In the genomic region with DNA sequence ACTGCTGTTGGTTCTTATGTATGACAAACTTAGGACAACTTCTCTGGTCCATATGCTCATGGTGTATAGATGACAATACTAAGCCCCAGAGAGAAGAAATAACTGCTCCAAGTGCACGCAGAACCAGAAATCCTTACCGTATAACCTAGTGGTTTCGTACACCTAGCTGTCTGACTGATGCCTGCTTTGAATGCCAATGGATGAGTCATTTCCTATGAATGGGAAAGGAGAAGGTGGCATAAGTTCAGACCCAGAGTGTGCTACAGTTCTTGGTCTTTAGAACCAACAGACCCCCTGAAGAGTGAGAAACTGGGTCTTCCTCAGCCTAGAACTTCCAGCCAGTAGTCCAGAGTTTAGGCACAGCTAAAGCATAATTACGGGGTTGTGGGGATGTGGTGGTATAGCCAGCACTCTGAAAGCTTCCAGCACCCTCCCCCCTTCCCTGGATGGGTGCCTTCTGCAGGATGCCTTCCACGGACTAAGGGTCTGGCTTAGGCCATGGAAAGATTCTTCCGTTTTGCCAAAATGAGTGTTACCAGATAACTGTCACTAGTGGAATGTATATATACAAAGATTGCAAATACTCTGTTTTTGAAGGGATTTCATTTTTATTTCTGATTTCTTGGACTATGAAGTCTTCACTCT, we compare ENCODE assay signal across 15 cellular contexts.
DNase-seq lines count a peak whose midpoint lies in the region; ATAC-seq and TF ChIP-seq lines count a peak whose summit lies in the region.
"Had no signal": no experiment of that assay in that cellular context is flagged by ENCODE, and none has a peak within 500 bp of the region (broad histone marks: within the 10 kb centered on the region; RNA-seq: fewer than 3 reads in every experiment).

No MANE protein-coding gene starts in this region.

- intact Hi-C loops in mammary epithelial cell (cut with micrococcal nuclease) = no loop called here
- intact Hi-C loops in lower lobe of right lung (cut with DNase I) = no loop called here

- WGBS in mammary epithelial cell (ENCODE audit: low coverage, missing lambda C conversion rate) = 28% methylated on average over 4 of the region's 6 CpGs

- in situ Hi-C loops in mammary epithelial cell (cut with MboI; ENCODE audit: low sequenced_read_pairs in 2 of 2) = no loop called here

- TF ChIP-seq CTCF in mammary epithelial cell (conservative IDR thresholded peaks at IDR 0.05 in 1 of 2, IDR thresholded peaks at IDR 0.05 in 1 of 2; ENCODE audit: extremely low read depth in 1 of 2, insufficient read depth in 1 of 2, low read depth in 1 of 2, low read length in 2 of 2) (no peak), lower lobe of right lung (IDR thresholded peaks at IDR 0.05) (no peak)

- H3K9me3 ChIP-seq in mammary epithelial cell (replicated peaks; ENCODE audit: insufficient read depth, low read length) (no peaks in the 10 kb centered on the region), lower lobe of right lung (no peaks in the 10 kb centered on the region), MG63 (no peaks in the 10 kb centered on the region)
- H3K9me3 ChIP-seq: body of pancreas, gastrocnemius medialis had no signal

- H3K4me3 ChIP-seq in mammary epithelial cell (replicated peaks in 1 of 3; ENCODE audit: insufficient read depth in 1 of 3, low read depth in 2 of 3, low read length in 3 of 3) = no peak overlapping the region
- H3K4me3 ChIP-seq in lower lobe of right lung = no peak overlapping the region
- H3K4me3 ChIP-seq in MG63 = no peak overlapping the region
- H3K4me3 ChIP-seq: body of pancreas, gastrocnemius medialis, SK-N-MC, skin epidermis had no signal

- peak overlapping the region; percentile 57 for H3K4me2 ChIP-seq in mammary epithelial cell (ENCODE audit: insufficient read depth, low read depth, low read length)

- no peak for TF ChIP-seq RAD21 in Ishikawa (IDR thresholded peaks at IDR 0.05; ENCODE audit: low read depth)

- no peaks in the 10 kb centered on the region for H4K20me1 ChIP-seq in mammary epithelial cell (ENCODE audit: insufficient read depth, low read length)

- H3K36me3 ChIP-seq in mammary epithelial cell (ENCODE audit: insufficient read depth, low read length) (no peaks in the 10 kb centered on the region), lower lobe of right lung (no peaks in the 10 kb centered on the region), MG63 (no peaks in the 10 kb centered on the region)
- H3K36me3 ChIP-seq: gastrocnemius medialis had no signal

- no peaks in the 10 kb centered on the region for H3K27me3 ChIP-seq in mammary epithelial cell (ENCODE audit: insufficient read depth, low read length)
- H3K27me3 ChIP-seq in lower lobe of right lung (ENCODE audit: low read depth) = no peaks in the 10 kb centered on the region
- H3K27me3 ChIP-seq in MG63 = no peaks in the 10 kb centered on the region
- H3K27me3 ChIP-seq: body of pancreas, gastrocnemius medialis had no signal

- no TSS peak for BruUV-seq in mammary epithelial cell (replicated peaks; lab: Mats Ljungman, UMichigan)

- H3K27ac ChIP-seq in mammary epithelial cell (ENCODE audit: insufficient read depth, low read depth, low read length) (no peak overlapping the region), lower lobe of right lung (no peak overlapping the region)
- H3K27ac ChIP-seq: body of pancreas, gastrocnemius medialis, SK-N-MC, skin epidermis had no signal

- H2AFZ ChIP-seq in mammary epithelial cell (ENCODE audit: low read depth, low read length) = peak overlapping the region; percentile 50

- CTCF ChIA-PET in mammary epithelial cell (lab: Charles Lee; ENCODE audit: low non-redundant PET) = interaction anchor here (1.2 kb wide), 1 partner anchor 11 kb away, joined by 4 read pairs; no protein-coding TSS in a partner anchor

- DNase-seq in AG20443 (ENCODE audit: low spot score) = peak; percentile 11
- peak; percentile 72 for DNase-seq in mammary epithelial cell
- DNase-seq in lower lobe of right lung = no peak
- no peak for DNase-seq in NCI-H1092 (lab: John Stamatoyannopoulos, UW)
- DNase-seq in MG63 = no peak
- no peak for DNase-seq in NCI-H1436 treated with DMSO at 0.1 percent for 48 hours (lab: John Stamatoyannopoulos, UW)
- DNase-seq in stimulated activated CD4-positive, alpha-beta T cell treated with anti-CD3 and anti-CD28 coated beads, Interleukin-1b, Interleukin-23, amount 100 ng/mL, for 48 hours = no peak
- DNase-seq: AML-193; body of pancreas; gastrocnemius medialis; NCI-H2171 treated with DMSO at 0.1 percent for 48 hours; stimulated activated naive CD8-positive, alpha-beta T cell treated with anti-CD3 and anti-CD28 coated beads, Interleukin-15, Interleukin-2, amounts not matched to agents 100 U/mL and 50 U/mL, for 24 hours had no signal

- TF ChIP-seq EP300 in Ishikawa (IDR thresholded peaks at IDR 0.05; ENCODE audit: borderline replicate concordance) = no peak

- no peaks in the 10 kb centered on the region for H3K79me2 ChIP-seq in mammary epithelial cell (ENCODE audit: insufficient read depth, low read length)

- peak; percentile 47 to 58 for ATAC-seq in lower lobe of right lung
- ATAC-seq: body of pancreas; gastrocnemius medialis; stimulated activated naive CD8-positive, alpha-beta T cell treated with anti-CD3 and anti-CD28 coated beads, Interleukin-15, Interleukin-2, amounts not matched to agents 100 U/mL and 50 U/mL, for 24 hours had no signal

- dilution Hi-C loops in mammary epithelial cell (cut with HindIII; ENCODE audit: low sequenced_read_pairs) = no loop called here

- H3K9ac ChIP-seq in mammary epithelial cell (ENCODE audit: insufficient read depth, low read length) = no peak overlapping the region

- H3K4me1 ChIP-seq in mammary epithelial cell (ENCODE audit: insufficient read depth, low read length) (peaks cover 24% of the 10 kb centered on the region), lower lobe of right lung (peaks cover 21% of the 10 kb centered on the region)
- H3K4me1 ChIP-seq: body of pancreas, gastrocnemius medialis had no signal

TF ChIP-seq in Ishikawa, 13 proteins besides CTCF, POLR2A, EP300 and RAD21:
- TF ChIP-seq TEAD4 (IDR thresholded peaks at IDR 0.05) = 0 out of 2 replicates have a peak, but pooled peaks have one; percentile 16
- no peak for TF ChIP-seq TCF12 (IDR thresholded peaks at IDR 0.05; ENCODE audit: low read depth)

Comparison
In these comparisons a context has a peak if more than half of its experiments do, and no peak if none do; other contexts are left out.
1. DNase-seq: peak in AG20443 (single experiment) and mammary epithelial cell (single experiment); none in lower lobe of right lung (single experiment), NCI-H1092 (single experiment), MG63 (single experiment), NCI-H1436 treated with DMSO at 0.1 percent for 48 hours (single experiment) and stimulated activated CD4-positive, alpha-beta T cell treated with anti-CD3 and anti-CD28 coated beads, Interleukin-1b, Interleukin-23, amount 100 ng/mL, for 48 hours (single experiment).